Comparison of ENCODE assay signal across 25 cellular contexts in the genomic region with DNA sequence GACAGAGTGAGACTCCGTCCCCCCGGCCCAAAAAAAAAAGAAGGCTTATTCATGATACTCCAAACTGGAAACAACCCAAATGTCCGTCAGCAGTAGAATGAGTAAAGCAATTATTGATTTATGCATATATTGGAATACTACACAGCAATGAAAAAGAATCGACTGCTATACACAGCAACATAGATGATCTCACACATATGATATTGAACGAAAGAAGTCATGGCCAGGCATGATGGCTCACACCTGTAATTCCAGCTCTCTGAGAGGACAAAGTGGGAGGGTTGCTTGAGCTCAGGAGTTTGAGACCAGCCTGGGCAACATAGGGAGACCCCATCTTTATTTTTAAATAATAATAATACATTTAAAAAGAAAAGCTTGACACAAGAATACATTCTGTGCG.
"Had no signal": no experiment of that assay in that cellular context is flagged by ENCODE, and none has a peak within 500 bp of the region (broad histone marks: within the 10 kb centered on the region; RNA-seq: fewer than 3 reads in every experiment).

No MANE protein-coding gene starts in this region.

- H3K4me1 ChIP-seq: SJCRH30 had no signal

- H3K27me3 ChIP-seq: Peyer's patch, SJCRH30 had no signal

- H3K9me3 ChIP-seq: Peyer's patch, SJCRH30, SK-N-SH had no signal

- H3K9me2 ChIP-seq: SK-N-SH had no signal

- H3K4me3 ChIP-seq: Peyer's patch, SJCRH30 had no signal

- FAIRE-seq: bronchial epithelial cell had no signal

- ATAC-seq: activated CD4-positive, alpha-beta T cell treated with anti-CD3 and anti-CD28 coated beads for 36 hours; activated T-helper 17 cell treated with anti-CD3 and anti-CD28 coated beads, Interleukin-2, amount 50 U/mL, for 72 hours had no signal

- DNase-seq: activated CD4-positive, alpha-beta memory T cell treated with anti-CD3 and anti-CD28 coated beads, Interleukin-2, amount 10 ng/mL, durations not matched to agents 7 days and 5 days; activated CD4-positive, alpha-beta T cell treated with anti-CD3 and anti-CD28 coated beads for 36 hours; activated CD4-positive, alpha-beta T cell treated with anti-CD3 and anti-CD28 coated beads, Interleukin-2, amount 50 U/mL, for 1 hour; activated gamma-delta T cell; activated naive CD4-positive, alpha-beta T cell treated with anti-CD3 and anti-CD28 coated beads for 36 hours; activated T-cell treated with anti-CD3 and anti-CD28 coated beads for 4 hours; activated T-cell treated with anti-CD3 and anti-CD28 coated beads, Interleukin-2, amount 50 U/mL, for 48 hours; central memory CD4-positive, alpha-beta T cell; MM.1S; NCI-H1105; NCI-H1436; NCI-H1694 treated with DMSO at 0.1 percent for 48 hours; NCI-H2029 treated with DMSO at 0.1 percent for 48 hours; NCI-H345; NCI-H510A; NCI-H526 treated with DMSO at 0.1 percent for 48 hours; NK-92 treated with Interleukin-12 subunit alpha and Interleukin-12 subunit beta, amount 100 ng/mL, for 24 hours; OCI-M1; Peyer's patch; SJCRH30; SK-N-SH; T-helper 1 cell; WERI-Rb-1 had no signal

- H3K36me3 ChIP-seq: Peyer's patch, SJCRH30, WERI-Rb-1 had no signal

- H3K27ac ChIP-seq: Peyer's patch, SJCRH30, WERI-Rb-1 had no signal

- H3K9ac ChIP-seq: SK-N-SH had no signal
